ENCODE assay signal across 1 cellular context in the genomic region with DNA sequence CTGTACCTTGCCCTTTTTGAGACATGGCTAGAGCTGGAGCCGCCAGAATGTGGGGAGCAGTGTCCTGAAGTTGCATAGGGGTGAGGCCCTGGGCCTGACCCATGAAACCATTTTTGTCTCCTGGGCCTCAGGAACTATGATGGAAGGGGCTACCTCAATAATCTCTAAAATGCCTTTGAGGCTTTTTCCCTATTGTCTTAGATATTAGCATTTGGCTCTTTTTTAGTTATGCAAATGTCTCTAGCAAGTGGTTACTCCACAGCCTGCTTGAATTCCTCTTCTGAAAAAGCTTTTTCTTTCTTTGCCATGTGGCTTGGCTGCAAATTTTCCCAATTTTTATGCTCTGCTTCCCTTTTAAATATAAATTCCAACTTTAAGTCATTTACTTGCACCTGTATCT.
TF ChIP-seq lines count a peak whose summit lies in the region.

No MANE protein-coding gene starts in this region.

TF ChIP-seq in WTC11, 78 proteins besides CTCF, POLR2A, EP300 and RAD21 (continued from another document):
- TF ChIP-seq, protein P1, sequence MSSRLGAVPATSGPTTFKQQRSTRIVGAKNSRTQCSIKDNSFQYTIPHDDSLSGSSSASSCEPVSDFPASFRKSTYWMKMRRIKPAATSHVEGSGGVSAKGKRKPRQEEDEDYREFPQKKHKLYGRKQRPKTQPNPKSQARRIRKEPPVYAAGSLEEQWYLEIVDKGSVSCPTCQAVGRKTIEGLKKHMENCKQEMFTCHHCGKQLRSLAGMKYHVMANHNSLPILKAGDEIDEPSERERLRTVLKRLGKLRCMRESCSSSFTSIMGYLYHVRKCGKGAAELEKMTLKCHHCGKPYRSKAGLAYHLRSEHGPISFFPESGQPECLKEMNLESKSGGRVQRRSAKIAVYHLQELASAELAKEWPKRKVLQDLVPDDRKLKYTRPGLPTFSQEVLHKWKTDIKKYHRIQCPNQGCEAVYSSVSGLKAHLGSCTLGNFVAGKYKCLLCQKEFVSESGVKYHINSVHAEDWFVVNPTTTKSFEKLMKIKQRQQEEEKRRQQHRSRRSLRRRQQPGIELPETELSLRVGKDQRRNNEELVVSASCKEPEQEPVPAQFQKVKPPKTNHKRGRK (CRISPR knock-in tag; IDR thresholded peaks at IDR 0.05; ENCODE audit: borderline replicate concordance), result no peak
